Comparison of ENCODE assay signal across 1 cellular context in the genomic region with DNA sequence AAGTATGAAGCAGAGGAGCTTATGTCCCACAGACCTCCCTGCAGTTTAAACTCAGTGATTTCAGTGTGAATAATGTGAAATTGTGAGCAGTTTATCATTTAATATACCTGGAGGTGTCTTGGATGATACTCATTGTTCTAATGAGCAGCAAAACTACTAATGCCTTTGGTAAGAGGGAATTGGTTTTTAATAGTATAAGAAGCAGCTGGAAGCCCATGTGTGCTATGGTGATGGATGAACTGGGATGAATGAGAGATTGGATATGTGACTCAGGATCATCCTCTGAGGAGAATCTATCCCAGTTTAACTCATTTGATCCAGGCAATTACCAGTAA.
TF ChIP-seq lines count a peak whose summit lies in the region.

No MANE protein-coding gene starts in this region.

TF ChIP-seq in A549, 52 proteins besides CTCF, POLR2A, EP300 and RAD21 (continued from another document):
- TF ChIP-seq HEYL (CRISPR knock-in tag; IDR thresholded peaks at IDR 0.05) (no peak), RFX5 (IDR thresholded peaks at IDR 0.05) (no peak), JUN (IDR thresholded peaks at IDR 0.05) (no peak), SMC3 (IDR thresholded peaks at IDR 0.05) (no peak), ZSCAN20 (CRISPR knock-in tag; IDR thresholded peaks at IDR 0.05) (no peak), REST (IDR thresholded peaks at IDR 0.05) (no peak)
TF ChIP-seq in A549: peak in this region for 0.
